Comparison of ENCODE assay signal across 1 cellular context in genomic region chr3:5017953-5018531, GRCh38.
TF ChIP-seq lines count a peak whose summit lies in the region.

No MANE protein-coding gene starts in this region.

TF ChIP-seq in K562, 482 proteins besides CTCF, POLR2A, EP300 and RAD21 (continued from another document and continues in another):
- peak; percentile 59; the same call in 1 of the 2 replicates for TF ChIP-seq BACH1 (tag; IDR thresholded peaks at IDR 0.05)
- TF ChIP-seq ZBTB9 (CRISPR knock-in tag; IDR thresholded peaks at IDR 0.05): 0 out of 2 replicates have a peak, but pooled peaks have one; percentile 59
- TF ChIP-seq POLR2AphosphoS5 (IDR thresholded peaks at IDR 0.05; ENCODE audit: control insufficient read depth, insufficient read depth, low read depth, low read length): peak; percentile 33; the same call in 1 of the 2 replicates
- TF ChIP-seq SMAD4 (CRISPR knock-in tag; conservative IDR thresholded peaks at IDR 0.05): peak; percentile 87
- peak; percentile 38 for TF ChIP-seq BRD9 (IDR thresholded peaks at IDR 0.05; ENCODE audit: low read depth, partially characterized antibody)
- TF ChIP-seq TSHZ1 (CRISPR knock-in tag; IDR thresholded peaks at IDR 0.05): peak; percentile 87
- no peak for TF ChIP-seq CAMTA2 (CRISPR knock-in tag; conservative IDR thresholded peaks at IDR 0.05)
- peak; percentile 49; the same call in 1 of the 2 replicates for TF ChIP-seq ARID1B (IDR thresholded peaks at IDR 0.05)
- 0 out of 4 replicates have a peak, but pooled peaks of 1 of the 2 experiments have one; percentile 16 for TF ChIP-seq ZNF639 (CRISPR knock-in tag; conservative IDR thresholded peaks at IDR 0.05 in 1 of 2, IDR thresholded peaks at IDR 0.05 in 1 of 2)
- TF ChIP-seq NR2C1 (IDR thresholded peaks at IDR 0.05): no peak
- TF ChIP-seq NR2C1 (tag; IDR thresholded peaks at IDR 0.05): peak; percentile 40
- TF ChIP-seq PBX2 (CRISPR knock-in tag; IDR thresholded peaks at IDR 0.05; ENCODE audit: low read depth): no peak
- TF ChIP-seq PBX2 (tag; conservative IDR thresholded peaks at IDR 0.05; ENCODE audit: low read depth): peak; percentile 95
- no peak for TF ChIP-seq TAF9B (IDR thresholded peaks at IDR 0.05; ENCODE audit: partially characterized antibody)
- TF ChIP-seq MTF1 (CRISPR knock-in tag; IDR thresholded peaks at IDR 0.05; ENCODE audit: borderline replicate concordance): no peak
- peak in 1 of 2 experiments; percentile 15; a peak in 1 of 4 replicates for TF ChIP-seq KDM4B (IDR thresholded peaks at IDR 0.05; ENCODE audit: borderline replicate concordance in 2 of 2, low read depth in 1 of 2)
- TF ChIP-seq PPARD (CRISPR knock-in tag; IDR thresholded peaks at IDR 0.05): no peak
- TF ChIP-seq RNF219 (CRISPR knock-in tag; IDR thresholded peaks at IDR 0.05): no peak
- TF ChIP-seq KAT7 (CRISPR knock-in tag; IDR thresholded peaks at IDR 0.05; ENCODE audit: borderline replicate concordance): 0 out of 2 replicates have a peak, but pooled peaks have one; percentile 36
- TF ChIP-seq L3MBTL2 (IDR thresholded peaks at IDR 0.05): peak; percentile 17; the same call in 1 of the 2 replicates
- TF ChIP-seq SOX6 (IDR thresholded peaks at IDR 0.05): no peak
- TF ChIP-seq TCF3 (CRISPR knock-in tag; IDR thresholded peaks at IDR 0.05): peak; percentile 55
- peak; percentile 96 for TF ChIP-seq MEIS2 (IDR thresholded peaks at IDR 0.05; ENCODE audit: partially characterized antibody)
- TF ChIP-seq NFRKB (IDR thresholded peaks at IDR 0.05; ENCODE audit: low read depth): peak; percentile 53; the same call in 1 of the 2 replicates
- no peak for TF ChIP-seq POLR2G (IDR thresholded peaks at IDR 0.05; ENCODE audit: low read depth, low read length)
- TF ChIP-seq TCF15 (CRISPR knock-in tag; IDR thresholded peaks at IDR 0.05): 0 out of 2 replicates have a peak, but pooled peaks have one; percentile 31
- peak; percentile 48; the same call in 1 of the 2 replicates for TF ChIP-seq ZNF311 (CRISPR knock-in tag; IDR thresholded peaks at IDR 0.05)
- TF ChIP-seq CEBPB (tag; IDR thresholded peaks at IDR 0.05): peak; percentile 88
- no peak; the same call in 1 of the 2 replicates for TF ChIP-seq CEBPG (CRISPR knock-in tag; IDR thresholded peaks at IDR 0.05)
- TF ChIP-seq CEBPG (tag; conservative IDR thresholded peaks at IDR 0.05 in 1 of 2, IDR thresholded peaks at IDR 0.05 in 1 of 2): peak in 1 of 2 experiments; percentile 52; a peak in 1 of 4 replicates
- TF ChIP-seq CHD1 (IDR thresholded peaks at IDR 0.05; ENCODE audit: low read length): peak; percentile 27
- TF ChIP-seq ZBTB8A (IDR thresholded peaks at IDR 0.05; ENCODE audit: partially characterized antibody): no peak
- TF ChIP-seq ZBTB17 (CRISPR knock-in tag; IDR thresholded peaks at IDR 0.05): 0 out of 2 replicates have a peak, but pooled peaks have one; percentile 53
- TF ChIP-seq NONO (IDR thresholded peaks at IDR 0.05; ENCODE audit: low read depth in 2 of 2, low read length in 1 of 2): no peak
- no peak for TF ChIP-seq PRMT5 (CRISPR knock-in tag; IDR thresholded peaks at IDR 0.05)
- peak; percentile 84 for TF ChIP-seq PKNOX1 (IDR thresholded peaks at IDR 0.05)
- 0 out of 2 replicates have a peak, but pooled peaks have one; percentile 48 for TF ChIP-seq FOXK1 (CRISPR knock-in tag; IDR thresholded peaks at IDR 0.05; ENCODE audit: borderline replicate concordance)
- peak; percentile 37 to 58; a peak in 2 of 4 replicates for TF ChIP-seq MAZ (CRISPR knock-in tag; conservative IDR thresholded peaks at IDR 0.05 in 1 of 2, IDR thresholded peaks at IDR 0.05 in 1 of 2)
- 0 out of 6 replicates have a peak, but pooled peaks of 1 of the 3 experiments have one; percentile 27 for TF ChIP-seq ZBTB11 (CRISPR knock-in tag; IDR thresholded peaks at IDR 0.05)
- TF ChIP-seq SP1 (CRISPR knock-in tag; IDR thresholded peaks at IDR 0.05): 0 out of 2 replicates have a peak, but pooled peaks have one; percentile 8
- TF ChIP-seq TOE1 (IDR thresholded peaks at IDR 0.05; ENCODE audit: borderline replicate concordance): no peak
- TF ChIP-seq TOE1 (CRISPR knock-in tag; IDR thresholded peaks at IDR 0.05; ENCODE audit: borderline replicate concordance, low read depth): no peak
- TF ChIP-seq HINFP (tag; conservative IDR thresholded peaks at IDR 0.05; ENCODE audit: low read depth): peak; percentile 53; the same call in 1 of the 2 replicates
